Comparison of ENCODE assay signal across 39 cellular contexts in the genomic region with DNA sequence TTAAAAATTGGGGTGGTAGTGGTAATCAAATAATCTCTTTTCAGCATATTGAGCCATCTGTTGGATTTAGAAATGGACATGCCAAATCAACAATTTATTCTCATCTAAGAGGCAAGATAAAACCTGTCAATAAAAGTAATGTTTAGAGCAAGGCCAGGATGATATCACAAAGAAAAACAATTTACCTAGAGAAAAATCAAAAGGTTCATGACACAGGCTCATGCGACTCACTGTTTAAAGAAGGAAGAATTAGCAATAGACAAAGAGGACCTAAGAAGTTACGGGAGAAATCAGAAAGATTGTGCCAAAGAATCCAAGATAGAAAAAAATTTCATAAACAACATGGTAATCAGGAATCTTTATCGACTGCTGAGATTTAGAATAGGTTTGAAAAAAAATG.
"Had no signal": no experiment of that assay in that cellular context is flagged by ENCODE, and none has a peak within 500 bp of the region (broad histone marks: within the 10 kb centered on the region; RNA-seq: fewer than 3 reads in every experiment).

No MANE protein-coding gene starts in this region.

- H3K27ac Mint-ChIP-seq: activated naive CD4-positive, alpha-beta T cell treated with anti-CD3 and anti-CD28 coated beads for 36 hours; activated naive CD4-positive, alpha-beta T cell treated with anti-CD3 and anti-CD28 coated beads, Interleukin-2, amount 10 ng/mL, durations not matched to agents 7 days and 5 days; activated naive CD4-positive, alpha-beta T cell treated with anti-CD3 and anti-CD28 coated beads, Interleukin-2, amount 50 U/mL, for 24 hours; activated naive CD4-positive, alpha-beta T cell treated with anti-CD3 and anti-CD28 coated beads, Interleukin-2, amount 50 U/mL, for 72 hours; activated naive CD8-positive, alpha-beta T cell; activated naive CD8-positive, alpha-beta T cell treated with anti-CD3 and anti-CD28 coated beads for 36 hours; activated naive CD8-positive, alpha-beta T cell treated with anti-CD3 and anti-CD28 coated beads, Interleukin-2, amount 10 ng/mL, durations not matched to agents 7 days and 5 days; activated naive CD8-positive, alpha-beta T cell treated with anti-CD3 and anti-CD28 coated beads, Interleukin-2, amount 50 U/mL, for 24 hours; activated T-cell treated with anti-CD3 and anti-CD28 coated beads, Interleukin-2, amount 50 U/mL, for 24 hours; activated T-cell treated with anti-CD3 and anti-CD28 coated beads, Interleukin-2, amount 50 U/mL, for 72 hours; activated T-helper 1 cell treated with anti-CD3 and anti-CD28 coated beads, Interleukin-12 subunit alpha, Interleukin-12 subunit beta, Interleukin-2, Interleukin-4 antibody, amounts not matched to agents 30 ng/mL and 10 ng/mL and 1 ng/mL, durations not matched to agents 14 hours and 24 hours and 36 hours; activated T-helper 17 cell treated with anti-CD3 and anti-CD28 coated beads, Interleukin-2, amount 50 U/mL, for 72 hours; activated T-helper 2 cell treated with anti-CD3 and anti-CD28 coated beads, Interferon-gamma antibody, Interleukin-2, Interleukin-4, amounts not matched to agents 10 μg/mL and 5 μg/mL and 100 μg/mL, durations not matched to agents 14 hours and 24 hours and 36 hours; brain had no signal

- H3K27me3 ChIP-seq: adrenal gland, ascending aorta, body of pancreas, brain microvascular endothelial cell, breast epithelium, cardiac muscle cell had no signal

- H3K4me1 ChIP-seq: adrenal gland, ascending aorta, breast epithelium had no signal

- H3K27me3 Mint-ChIP-seq: activated naive CD4-positive, alpha-beta T cell treated with anti-CD3 and anti-CD28 coated beads, Interleukin-2, amount 10 ng/mL, durations not matched to agents 7 days and 5 days; activated naive CD4-positive, alpha-beta T cell treated with anti-CD3 and anti-CD28 coated beads, Interleukin-2, amount 50 U/mL, for 24 hours; activated naive CD8-positive, alpha-beta T cell; activated naive CD8-positive, alpha-beta T cell treated with anti-CD3 and anti-CD28 coated beads for 36 hours; activated naive CD8-positive, alpha-beta T cell treated with anti-CD3 and anti-CD28 coated beads, Interleukin-2, amount 10 ng/mL, durations not matched to agents 7 days and 5 days; activated naive CD8-positive, alpha-beta T cell treated with anti-CD3 and anti-CD28 coated beads, Interleukin-2, amount 50 U/mL, for 24 hours; activated T-cell treated with anti-CD3 and anti-CD28 coated beads, Interleukin-2, amount 50 U/mL, for 24 hours; activated T-helper 17 cell treated with anti-CD3 and anti-CD28 coated beads, Interleukin-2, amount 50 U/mL, for 72 hours; central memory CD8-positive, alpha-beta T cell had no signal

- H3K4me3 Mint-ChIP-seq: activated naive CD4-positive, alpha-beta T cell treated with anti-CD3 and anti-CD28 coated beads for 36 hours; activated naive CD4-positive, alpha-beta T cell treated with anti-CD3 and anti-CD28 coated beads, Interleukin-2, amount 10 ng/mL, durations not matched to agents 7 days and 5 days; activated naive CD4-positive, alpha-beta T cell treated with anti-CD3 and anti-CD28 coated beads, Interleukin-2, amount 50 U/mL, for 24 hours; activated naive CD8-positive, alpha-beta T cell; activated naive CD8-positive, alpha-beta T cell treated with anti-CD3 and anti-CD28 coated beads for 36 hours; activated naive CD8-positive, alpha-beta T cell treated with anti-CD3 and anti-CD28 coated beads, Interleukin-2, amount 10 ng/mL, durations not matched to agents 7 days and 5 days; activated naive CD8-positive, alpha-beta T cell treated with anti-CD3 and anti-CD28 coated beads, Interleukin-2, amount 50 U/mL, for 24 hours; activated T-cell treated with anti-CD3 and anti-CD28 coated beads, Interleukin-2, amount 50 U/mL, for 24 hours; activated T-cell treated with anti-CD3 and anti-CD28 coated beads, Interleukin-2, amount 50 U/mL, for 4 hours; activated T-cell treated with anti-CD3 and anti-CD28 coated beads, Interleukin-2, amount 50 U/mL, for 72 hours; activated T-helper 1 cell treated with anti-CD3 and anti-CD28 coated beads, Interleukin-12 subunit alpha, Interleukin-12 subunit beta, Interleukin-2, Interleukin-4 antibody, amounts not matched to agents 30 ng/mL and 10 ng/mL and 1 ng/mL, durations not matched to agents 14 hours and 24 hours and 36 hours; activated T-helper 17 cell treated with anti-CD3 and anti-CD28 coated beads, Interleukin-2, amount 50 U/mL, for 72 hours; brain; central memory CD8-positive, alpha-beta T cell had no signal

- H3K4me3 ChIP-seq: adrenal gland, ascending aorta, body of pancreas, breast epithelium, cardiac muscle cell had no signal

- H3K36me3 Mint-ChIP-seq: activated naive CD4-positive, alpha-beta T cell treated with anti-CD3 and anti-CD28 coated beads, Interleukin-2, amount 10 ng/mL, durations not matched to agents 7 days and 5 days; activated naive CD4-positive, alpha-beta T cell treated with anti-CD3 and anti-CD28 coated beads, Interleukin-2, amount 50 U/mL, for 24 hours; activated naive CD4-positive, alpha-beta T cell treated with anti-CD3 and anti-CD28 coated beads, Interleukin-2, amount 50 U/mL, for 72 hours; activated naive CD8-positive, alpha-beta T cell; activated naive CD8-positive, alpha-beta T cell treated with anti-CD3 and anti-CD28 coated beads for 36 hours; activated naive CD8-positive, alpha-beta T cell treated with anti-CD3 and anti-CD28 coated beads, Interleukin-2, amount 10 ng/mL, durations not matched to agents 7 days and 5 days; brain had no signal

- H3K4me1 Mint-ChIP-seq: activated naive CD4-positive, alpha-beta T cell treated with anti-CD3 and anti-CD28 coated beads, Interleukin-2, amount 10 ng/mL, durations not matched to agents 7 days and 5 days; activated naive CD4-positive, alpha-beta T cell treated with anti-CD3 and anti-CD28 coated beads, Interleukin-2, amount 50 U/mL, for 24 hours; activated naive CD8-positive, alpha-beta T cell treated with anti-CD3 and anti-CD28 coated beads for 36 hours; activated naive CD8-positive, alpha-beta T cell treated with anti-CD3 and anti-CD28 coated beads, Interleukin-2, amount 10 ng/mL, durations not matched to agents 7 days and 5 days; activated naive CD8-positive, alpha-beta T cell treated with anti-CD3 and anti-CD28 coated beads, Interleukin-2, amount 50 U/mL, for 24 hours; activated T-helper 17 cell treated with anti-CD3 and anti-CD28 coated beads, Interleukin-2, amount 50 U/mL, for 72 hours; brain; central memory CD8-positive, alpha-beta T cell had no signal

- DNase-seq: activated effector memory CD4-positive, alpha-beta T cell treated with anti-CD3 and anti-CD28 coated beads, Interleukin-2, amount 50 U/mL, for 16 hours; activated effector memory CD4-positive, alpha-beta T cell treated with Interleukin-2 at 50 U/mL for 16 hours; activated gamma-delta T cell; activated gamma-delta T cell treated with Interleukin-2 at 50 U/mL for 16 hours; activated naive CD4-positive, alpha-beta T cell; activated naive CD4-positive, alpha-beta T cell treated with anti-CD3 and anti-CD28 coated beads for 36 hours; activated naive CD4-positive, alpha-beta T cell treated with anti-CD3 and anti-CD28 coated beads, Interleukin-2, amount 10 ng/mL, durations not matched to agents 7 days and 5 days; activated naive CD4-positive, alpha-beta T cell treated with anti-CD3 and anti-CD28 coated beads, Interleukin-2, amount 50 U/mL, for 16 hours; activated naive CD4-positive, alpha-beta T cell treated with Interleukin-2 at 50 U/mL for 16 hours; activated naive CD8-positive, alpha-beta T cell treated with anti-CD3 and anti-CD28 coated beads for 36 hours; activated naive CD8-positive, alpha-beta T cell treated with anti-CD3 and anti-CD28 coated beads, Interleukin-2, amount 10 ng/mL, durations not matched to agents 7 days and 5 days; activated naive CD8-positive, alpha-beta T cell treated with anti-CD3 and anti-CD28 coated beads, Interleukin-2, amount 50 U/mL, for 24 hours; activated T-cell treated with anti-CD3 and anti-CD28 coated beads, Interleukin-2, amount 50 U/mL, for 1 hour; activated T-cell treated with anti-CD3 and anti-CD28 coated beads, Interleukin-2, amount 50 U/mL, for 24 hours; activated T-cell treated with anti-CD3 and anti-CD28 coated beads, Interleukin-2, amount 50 U/mL, for 4 hours; activated T-cell treated with anti-CD3 and anti-CD28 coated beads, Interleukin-2, amount 50 U/mL, for 48 hours; activated T-cell treated with anti-CD3 and anti-CD28 coated beads, Interleukin-2, amount 50 U/mL, for 72 hours; adrenal gland; amniotic stem cell; amygdala; anterior cingulate cortex; aorta; body of pancreas; brain microvascular endothelial cell; caudate nucleus; central memory CD4-positive, alpha-beta T cell; cerebellar nuclear complex had no signal

- H3K9me3 ChIP-seq: adrenal gland, ascending aorta, body of pancreas, breast epithelium had no signal

- FAIRE-seq: astrocyte had no signal

- H3K27ac ChIP-seq: adrenal gland, ascending aorta, body of pancreas, brain microvascular endothelial cell, breast epithelium, cardiac muscle cell had no signal

- ATAC-seq: activated naive CD4-positive, alpha-beta T cell treated with anti-CD3 and anti-CD28 coated beads, Interleukin-2, amount 50 U/mL, for 72 hours; activated naive CD8-positive, alpha-beta T cell treated with anti-CD3 and anti-CD28 coated beads, Interleukin-2, amount 50 U/mL, for 24 hours; activated T-cell treated with anti-CD3 and anti-CD28 coated beads, Interleukin-2, amount 50 U/mL, for 4 hours; activated T-cell treated with anti-CD3 and anti-CD28 coated beads, Interleukin-2, amount 50 U/mL, for 72 hours; activated T-helper 17 cell treated with anti-CD3 and anti-CD28 coated beads, Interleukin-2, amount 50 U/mL, for 72 hours; body of pancreas had no signal

- H3K36me3 ChIP-seq: adrenal gland, ascending aorta, brain microvascular endothelial cell, breast epithelium, cardiac muscle cell had no signal
